15 cellular contexts compared by ENCODE assay signal in genomic region chr6:32568561-32568960, GRCh38. TPM values are rescaled to one million over a fixed set of nuclear protein-coding genes. Genes with fewer than 3 reads are reported as not detected.
"Had no signal": no experiment of that assay in that cellular context is flagged by ENCODE, and none has a peak within 500 bp of the region (broad histone marks: within the 10 kb centered on the region; RNA-seq: fewer than 3 reads in every experiment).

No MANE protein-coding gene starts in this region.

- DNase-seq: activated CD4-positive, alpha-beta T cell treated with anti-CD3 and anti-CD28 coated beads for 1 hour; activated naive CD4-positive, alpha-beta T cell treated with anti-CD3 and anti-CD28 coated beads, Interleukin-2, amount 50 U/mL, for 16 hours; activated T-cell treated with anti-CD3 and anti-CD28 coated beads, Interleukin-2, amount 50 U/mL, for 1 hour; aorta; dorsolateral prefrontal cortex; glutamatergic neuron; left cardiac atrium; naive thymus-derived CD8-positive, alpha-beta T cell; stimulated activated CD4-positive, alpha-beta T cell treated with anti-CD3 and anti-CD28 coated beads, Interleukin-12 subunit alpha, Interleukin-12 subunit beta, amount 100 ng/mL, for 4 hours; stomach had no signal

- H3K36me3 Mint-ChIP-seq: naive thymus-derived CD8-positive, alpha-beta T cell had no signal

- ATAC-seq: esophagus mucosa, left cardiac atrium, sciatic nerve, SK-N-SH treated with all-trans-retinoic acid at 6 μM for 48 hours had no signal

- H3K9me3 Mint-ChIP-seq: naive thymus-derived CD8-positive, alpha-beta T cell had no signal

- H3K27me3 Mint-ChIP-seq: naive thymus-derived CD8-positive, alpha-beta T cell had no signal

RNA-seq across cellular contexts. Expression of gene HLA-DRB1, which starts 21.1 kb away (rescaled TPM):
- total RNA-seq: chondrocyte, pulmonary artery endothelial cell had no signal

RNA-seq across cellular contexts. Expression of gene HLA-DRB5, which starts 38.5 kb away (rescaled TPM):
- total RNA-seq: chondrocyte, esophagus mucosa, pulmonary artery endothelial cell had no signal
